9 cellular contexts compared by ENCODE assay signal in genomic region chr15:88918738-88919137, GRCh38. TPM values are rescaled to one million over a fixed set of nuclear protein-coding genes. Genes with fewer than 3 reads are reported as not detected.
DNase-seq lines count a peak whose midpoint lies in the region; ATAC-seq, FAIRE-seq and TF ChIP-seq lines count a peak whose summit lies in the region.
"Had no signal": no experiment of that assay in that cellular context is flagged by ENCODE, and none has a peak within 500 bp of the region (broad histone marks: within the 10 kb centered on the region; RNA-seq: fewer than 3 reads in every experiment).

No MANE protein-coding gene starts in this region.

- intact Hi-C loops in CD4-positive, alpha-beta T cell (cut with DNase I, micrococcal nuclease), result no loop called here

- in situ Hi-C loops in astrocyte of the cerebellum (cut with HindIII; ENCODE audit: low sequenced_read_pairs), result loop anchor here (25.0 kb wide), 1 partner anchor 94 kb away; no protein-coding TSS in a partner anchor

- no peak overlapping the region for H3K4me3 Mint-ChIP-seq in CD4-positive, alpha-beta T cell
- H3K4me3 Mint-ChIP-seq: activated naive CD8-positive, alpha-beta T cell treated with anti-CD3 and anti-CD28 coated beads, Interleukin-2, amount 10 ng/mL, durations not matched to agents 7 days and 5 days had no signal

- H3K36me3 ChIP-seq in MG63, result no peaks in the 10 kb centered on the region

- H3K4me3 ChIP-seq in A549, result no peak overlapping the region
- no peak overlapping the region for H3K4me3 ChIP-seq in MG63
- H3K4me3 ChIP-seq in astrocyte of the cerebellum (ENCODE audit: low read depth, low read length), result no peak overlapping the region

- no peaks in the 10 kb centered on the region for H3K9me3 Mint-ChIP-seq in CD4-positive, alpha-beta T cell
- H3K9me3 Mint-ChIP-seq: activated naive CD8-positive, alpha-beta T cell treated with anti-CD3 and anti-CD28 coated beads, Interleukin-2, amount 10 ng/mL, durations not matched to agents 7 days and 5 days had no signal

- POLR2A ChIA-PET in A549 (lab: Yijun Ruan, JAX), result interaction anchor here (0.6 to 1.4 kb wide), 2 partner anchors 63 to 69 kb away, joined by 3 to 4 read pairs; no protein-coding TSS in a partner anchor
- POLR2A ChIA-PET in CD4-positive, alpha-beta T cell (lab: Charles Lee), result no interaction called here

- no peaks in the 10 kb centered on the region for H3K9me3 ChIP-seq in A549
- no peaks in the 10 kb centered on the region for H3K9me3 ChIP-seq in MG63
- no peaks in the 10 kb centered on the region for H3K9me3 ChIP-seq in CD4-positive, alpha-beta T cell (ENCODE audit: control insufficient read depth, low read length)

- H3K27ac ChIP-seq in A549, result peak overlapping the region; percentile 49 to 78; a peak in 5 of 6 replicates
- H3K27ac ChIP-seq in CD4-positive, alpha-beta T cell (ENCODE audit: low read depth, low read length), result no peak overlapping the region

- no peak for FAIRE-seq in A549 (lab: Jason Lieb, UNC)

- no peak for TF ChIP-seq RAD21 in A549 (conservative IDR thresholded peaks at IDR 0.05 in 1 of 2, IDR thresholded peaks at IDR 0.05 in 1 of 2)

- 19% methylated on average over 4 of the region's 4 CpGs for WGBS in A549 (ENCODE audit: missing lambda C conversion rate)

- CTCF ChIA-PET in A549 (lab: Yijun Ruan, JAX), result interaction anchor here (1.1 to 32.8 kb wide), 3 partner anchors 14 to 98 kb away, joined by 3 to 851 read pairs (median 138); no protein-coding TSS in a partner anchor
- CTCF ChIA-PET in CD4-positive, alpha-beta T cell (lab: Charles Lee), result no interaction called here

- H3K4me2 ChIP-seq in A549, result peak overlapping the region; percentile 35

- H3K27me3 Mint-ChIP-seq in CD4-positive, alpha-beta T cell, result peaks cover 4% of the 10 kb centered on the region

- no peaks in the 10 kb centered on the region for H3K27me3 ChIP-seq in MG63
- no peaks in the 10 kb centered on the region for H3K27me3 ChIP-seq in CD4-positive, alpha-beta T cell (ENCODE audit: control insufficient read depth, insufficient read depth, low read length)

- TF ChIP-seq POLR2A in A549 (IDR thresholded peaks at IDR 0.05; ENCODE audit: low read length), result no peak

- no peak for TF ChIP-seq EP300 in A549 (IDR thresholded peaks at IDR 0.05)

- ATAC-seq in A549 (peak; percentile 78 to 87), GM18870 (IDR thresholded peaks at IDR 0.05; ENCODE audit: unreplicated experiment) (peak; percentile 71)
- ATAC-seq in CD4-positive, alpha-beta T cell (ENCODE audit: poor library complexity), result no peak

- DNase-seq in A549 (ENCODE audit: low read depth in 1 of 2, low spot score in 1 of 2) (peak in 1 of 2 experiments; percentile 77), MG63 (peak; percentile 91), astrocyte of the cerebellum (ENCODE audit: low read depth) (peak; percentile 95), non-pigmented ciliary epithelial cell (ENCODE audit: low read depth) (peak; percentile 96), NCI-H748 (lab: John Stamatoyannopoulos, UW; ENCODE audit: unreplicated experiment) (no peak), iPS-NIHi7 (ENCODE audit: extremely low spot score) (no peak)
- no peak for DNase-seq in CD4-positive, alpha-beta T cell
- DNase-seq: activated naive CD8-positive, alpha-beta T cell treated with anti-CD3 and anti-CD28 coated beads, Interleukin-2, amount 10 ng/mL, durations not matched to agents 7 days and 5 days had no signal

- no peak for TF ChIP-seq CTCF in A549 (IDR thresholded peaks at IDR 0.05)
- TF ChIP-seq CTCF in astrocyte of the cerebellum (IDR thresholded peaks at IDR 0.05; ENCODE audit: low read depth, low read length, missing control alignments), result no peak
- TF ChIP-seq CTCF in CD4-positive, alpha-beta T cell (IDR thresholded peaks at IDR 0.05), result no peak

- no peak overlapping the region for H3K27ac Mint-ChIP-seq in CD4-positive, alpha-beta T cell
- H3K27ac Mint-ChIP-seq: activated naive CD8-positive, alpha-beta T cell treated with anti-CD3 and anti-CD28 coated beads, Interleukin-2, amount 10 ng/mL, durations not matched to agents 7 days and 5 days had no signal

- H3K36me3 Mint-ChIP-seq in CD4-positive, alpha-beta T cell (ENCODE audit: low read depth), result no peaks in the 10 kb centered on the region
- H3K36me3 Mint-ChIP-seq: activated naive CD8-positive, alpha-beta T cell treated with anti-CD3 and anti-CD28 coated beads, Interleukin-2, amount 10 ng/mL, durations not matched to agents 7 days and 5 days had no signal

- H3K4me1 ChIP-seq in A549, result peaks cover 37% of the 10 kb centered on the region

- peaks cover 3% of the 10 kb centered on the region for H3K4me1 Mint-ChIP-seq in CD4-positive, alpha-beta T cell (ENCODE audit: low read depth)

TF ChIP-seq in A549, 52 proteins besides CTCF, POLR2A, EP300 and RAD21:
- TF ChIP-seq MYC (IDR thresholded peaks at IDR 0.05; ENCODE audit: borderline replicate concordance, low read length), result no peak
- no peak for TF ChIP-seq BCL3 (IDR thresholded peaks at IDR 0.05)
- TF ChIP-seq MAZ (IDR thresholded peaks at IDR 0.05; ENCODE audit: borderline replicate concordance, low read depth, low read length), result no peak
- no peak for TF ChIP-seq PBX3 (IDR thresholded peaks at IDR 0.05)
- TF ChIP-seq CEBPB (IDR thresholded peaks at IDR 0.05), result peak in 1 of 2 experiments; percentile 61; a peak in 2 of 4 replicates
- TF ChIP-seq JUN (IDR thresholded peaks at IDR 0.05), result peak in 1 of 2 experiments; percentile 53; a peak in 1 of 5 replicates
- TF ChIP-seq GATA3 (IDR thresholded peaks at IDR 0.05; ENCODE audit: borderline replicate concordance), result peak; percentile 57; the same call in 1 of the 2 replicates
- no peak for TF ChIP-seq SMC3 (IDR thresholded peaks at IDR 0.05)
- TF ChIP-seq JUNB (IDR thresholded peaks at IDR 0.05), result peak; percentile 51; the same call in 1 of the 2 replicates
- TF ChIP-seq ZFP36 (IDR thresholded peaks at IDR 0.05; ENCODE audit: borderline replicate concordance, partially characterized antibody), result no peak
- no peak for TF ChIP-seq USF2 (IDR thresholded peaks at IDR 0.05)
- peak; percentile 42; the same call in 1 of the 2 replicates for TF ChIP-seq MAX (IDR thresholded peaks at IDR 0.05)
- 0 out of 2 replicates have a peak, but pooled peaks have one; percentile 17 for TF ChIP-seq FOSL2 (IDR thresholded peaks at IDR 0.05)
- peak; percentile 64 for TF ChIP-seq FOSL2 (CRISPR knock-in tag; IDR thresholded peaks at IDR 0.05)

RNA-seq across cellular contexts. Expression of gene MFGE8, which starts 5.6 kb away (rescaled TPM):
- 206 and 213 TPM in 2 replicates for polyA plus RNA-seq in A549 (2011; rRNA removed)
- polyA plus RNA-seq in A549 (2012; cell fraction: cytosol; rRNA removed), result 330 and 384 TPM in 2 replicates
- polyA plus RNA-seq in A549 (2012; cell fraction: nucleus; rRNA removed), result 1,238 and 1,252 TPM in 2 replicates
- polyA plus RNA-seq in A549 (2017; fragmentation: RNase III; extraction: RNeasy Plus Mini Kit Qiagen cat#74134 plus additional on column Dnase treatment), result 403 to 506 TPM (median 446 TPM) in 3 replicates
- 165 and 194 TPM in 2 replicates for polyA minus RNA-seq in A549 (2011; rRNA and poly(A)+ RNA removed)
- 29.5 and 33.5 TPM in 2 replicates for total RNA-seq in MG63 (2014; rRNA removed; shearing (Covaris generic); ENCODE audit: low replicate concordance)
- 10 to 100 TPM; 87.9 to 93.0 TPM for total RNA-seq in CD4-positive, alpha-beta T cell

RNA-seq across cellular contexts. Expression of gene HAPLN3, which starts 23.4 kb away (rescaled TPM):
- polyA plus RNA-seq in A549 (2011; rRNA removed), result 7.5 and 8.5 TPM in 2 replicates
- polyA plus RNA-seq in A549 (2012; cell fraction: cytosol; rRNA removed), result 45.3 and 47.5 TPM in 2 replicates
- 188 and 231 TPM in 2 replicates for polyA plus RNA-seq in A549 (2012; cell fraction: nucleus; rRNA removed)
- polyA plus RNA-seq in A549 (2017; fragmentation: RNase III; extraction: RNeasy Plus Mini Kit Qiagen cat#74134 plus additional on column Dnase treatment), result 39.7 to 54.3 TPM (median 45.3 TPM) in 3 replicates
- polyA minus RNA-seq in A549 (2011; rRNA and poly(A)+ RNA removed), result 5.4 and 5.8 TPM in 2 replicates
- total RNA-seq in MG63 (2014; rRNA removed; shearing (Covaris generic); ENCODE audit: low replicate concordance), result 0.47 and 1.7 TPM in 2 replicates
- 10 to 100 TPM; 79.0 to 80.2 TPM for total RNA-seq in CD4-positive, alpha-beta T cell

Comparison
In these comparisons a context has a peak if more than half of its experiments do, and no peak if none do; other contexts are left out.
1. DNase-seq: peak in MG63 (single experiment), astrocyte of the cerebellum (single experiment) and non-pigmented ciliary epithelial cell (single experiment); none in CD4-positive, alpha-beta T cell (0 of 10), NCI-H748 (single experiment) and iPS-NIHi7 (single experiment).
2. RNA of gene HAPLN3, which starts 23.4 kb away (total RNA-seq): 79.0 to 80.2 TPM in CD4-positive, alpha-beta T cell; 0.47 to 1.7 TPM in MG63; every median in the first group is over 10 times any median in the second.